Comparison of ENCODE assay signal across 10 cellular contexts in the genomic region with DNA sequence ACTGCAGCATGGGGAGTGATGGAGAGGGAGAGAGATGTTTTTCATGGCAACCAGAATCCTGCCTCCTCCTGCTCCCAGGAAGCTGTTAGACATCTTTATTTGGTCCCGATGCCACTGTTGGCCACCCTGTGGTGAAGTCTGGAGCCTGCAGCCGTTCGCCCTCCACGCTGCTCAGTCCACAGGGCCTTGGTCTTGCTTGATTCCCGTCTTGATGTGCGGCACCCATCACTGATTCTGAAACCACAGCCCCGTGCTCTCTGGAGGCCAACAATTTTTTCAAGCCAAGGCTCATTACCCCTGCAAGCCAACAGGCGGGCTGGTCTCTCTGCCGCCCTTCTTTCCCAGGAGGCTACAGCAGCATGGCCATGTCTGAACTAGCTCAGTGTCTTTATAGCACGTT. TPM values are rescaled to one million over a fixed set of nuclear protein-coding genes. Genes with fewer than 3 reads are reported as not detected.
A peak's percentile ranks its signal among the peaks of the same experiment; 100 is the strongest.
DNase-seq lines count a peak whose midpoint lies in the region; ATAC-seq and TF ChIP-seq lines count a peak whose summit lies in the region.
"Had no signal": no experiment of that assay in that cellular context is flagged by ENCODE, and none has a peak within 500 bp of the region (broad histone marks: within the 10 kb centered on the region; RNA-seq: fewer than 3 reads in every experiment).

No MANE protein-coding gene starts in this region.

- CTCF ChIA-PET in activated B cell treated with CpG ODN at 0.5 μM for 24 hours (lab: Charles Lee), result interaction anchor here (1.4 kb wide), 1 partner anchor 184 kb away, joined by 6 read pairs; no protein-coding TSS in a partner anchor

- H3K27ac Mint-ChIP-seq in activated B cell treated with CpG ODN at 0.5 μM for 24 hours, result peak overlapping the region; percentile 50

- peaks cover 47% of the 10 kb centered on the region for H3K36me3 Mint-ChIP-seq in activated B cell treated with CpG ODN at 0.5 μM for 24 hours (ENCODE audit: low read depth)

- H3K4me1 ChIP-seq in mesenchymal stem cell (ENCODE audit: control insufficient read depth, insufficient read depth, low read depth, low read length), result peaks cover 16% of the 10 kb centered on the region

- no peaks in the 10 kb centered on the region for H3K27me3 ChIP-seq in mesenchymal stem cell (ENCODE audit: control insufficient read depth in 1 of 2, insufficient read depth in 1 of 2, low read length in 2 of 2)

- peaks cover 46 to 57% of the 10 kb centered on the region in 2 experiments for H3K36me3 ChIP-seq in mesenchymal stem cell (ENCODE audit: control insufficient read depth in 1 of 2, insufficient read depth in 2 of 2, low read depth in 1 of 2, low read length in 2 of 2)

- H3K4me3 ChIP-seq in HFF-Myc (replicated peaks; ENCODE audit: low read depth, low read length) (no peak overlapping the region), mesenchymal stem cell (ENCODE audit: insufficient read depth in 1 of 2, low read depth in 1 of 2, low read length in 2 of 2) (no peak overlapping the region)

- no peaks in the 10 kb centered on the region for H3K9me3 Mint-ChIP-seq in activated B cell treated with CpG ODN at 0.5 μM for 24 hours

- H4K8ac ChIP-seq in mesenchymal stem cell (ENCODE audit: low read length), result no peak overlapping the region

- H3K18ac ChIP-seq in mesenchymal stem cell (ENCODE audit: low read depth in 1 of 2, low read length in 2 of 2), result no peak overlapping the region

- peaks cover 9% of the 10 kb centered on the region for H3K79me1 ChIP-seq in mesenchymal stem cell (replicated peaks; ENCODE audit: low read length, poor library complexity, severe bottlenecking)

- intact Hi-C loops in activated B cell treated with CpG ODN at 0.5 μM for 24 hours (cut with micrococcal nuclease), result loop anchor here (1.0 to 5.0 kb wide), 4 partner anchors 21 to 185 kb away; no protein-coding TSS in a partner anchor
- intact Hi-C loops in left cardiac atrium (cut with DNase I), result no loop called here

- no peak overlapping the region for H3K4me3 Mint-ChIP-seq in activated B cell treated with CpG ODN at 0.5 μM for 24 hours

- POLR2A ChIA-PET in activated B cell treated with CpG ODN at 0.5 μM for 24 hours (lab: Charles Lee), result no interaction called here

- no peak overlapping the region for H3K9ac ChIP-seq in mesenchymal stem cell (ENCODE audit: low read length)

- H3K27ac ChIP-seq in mesenchymal stem cell (ENCODE audit: low read length, poor library complexity, severe bottlenecking), result no peak overlapping the region

- no peak overlapping the region for H3K4ac ChIP-seq in mesenchymal stem cell (ENCODE audit: low read depth in 1 of 2, low read length in 2 of 2)

- ATAC-seq in activated B cell treated with CpG ODN at 0.5 μM for 24 hours (ENCODE audit: low read depth) (peak; percentile 86), HG03039 (IDR thresholded peaks at IDR 0.05; ENCODE audit: unreplicated experiment) (no peak), left cardiac atrium (no peak), HG03108 (IDR thresholded peaks at IDR 0.05; ENCODE audit: unreplicated experiment) (no peak)

- no peaks in the 10 kb centered on the region for H3K9me3 ChIP-seq in mesenchymal stem cell (ENCODE audit: control insufficient read depth, low read length)

- H2BK15ac ChIP-seq in mesenchymal stem cell (ENCODE audit: low read depth, poor library complexity, severe bottlenecking), result no peak overlapping the region

- peak; percentile 36 for TF ChIP-seq CTCF in HFF-Myc (IDR thresholded peaks at IDR 0.05; ENCODE audit: low read depth, low read length, missing control alignments)
- TF ChIP-seq CTCF in activated B cell treated with CpG ODN at 0.5 μM for 24 hours (IDR thresholded peaks at IDR 0.05), result no peak

- H3K23ac ChIP-seq in mesenchymal stem cell (ENCODE audit: low read length in 2 of 2), result no peak overlapping the region

- no peak overlapping the region for H4K91ac ChIP-seq in mesenchymal stem cell (ENCODE audit: low read length)

- H2BK120ac ChIP-seq in mesenchymal stem cell (ENCODE audit: low read depth, low read length), result no peak overlapping the region

- WGBS in mesenchymal stem cell, result 94% methylated on average over 10 of the region's 10 CpGs

- no peak overlapping the region for H3K14ac ChIP-seq in mesenchymal stem cell (ENCODE audit: low read length in 2 of 2)

- H3K27me3 Mint-ChIP-seq in activated B cell treated with CpG ODN at 0.5 μM for 24 hours, result no peaks in the 10 kb centered on the region

- no peak overlapping the region for H2BK12ac ChIP-seq in mesenchymal stem cell (ENCODE audit: low read length in 2 of 2)

- DNase-seq in EH (ENCODE audit: low read depth), result peak; percentile 30
- DNase-seq in HFF-Myc (ENCODE audit: extremely low read depth, low read depth), result no peak
- no peak for DNase-seq in activated B cell treated with CpG ODN at 0.5 μM for 24 hours
- peak; percentile 35 for DNase-seq in mesenchymal stem cell
- DNase-seq in NCI-H1694 (lab: John Stamatoyannopoulos, UW), result no peak
- DNase-seq in left cardiac atrium, result no peak
- DNase-seq: amygdala had no signal

- no peak overlapping the region for H2BK5ac ChIP-seq in mesenchymal stem cell (ENCODE audit: low read depth, low read length, poor library complexity, severe bottlenecking)

- peaks cover 4% of the 10 kb centered on the region for H3K4me1 Mint-ChIP-seq in activated B cell treated with CpG ODN at 0.5 μM for 24 hours

- no peak overlapping the region for H3K4me2 ChIP-seq in mesenchymal stem cell (ENCODE audit: low read length, poor library complexity, severe bottlenecking)

- H2AFZ ChIP-seq in mesenchymal stem cell (ENCODE audit: low read depth, low read length), result no peak overlapping the region

- H2AK5ac ChIP-seq in mesenchymal stem cell (ENCODE audit: low read length, severe bottlenecking), result no peak overlapping the region

RNA-seq across cellular contexts. Expression of a gene that starts 24.5 kb away (rescaled TPM):
- not detected in 2 replicates for total RNA-seq in activated B cell treated with CpG ODN at 0.5 μM for 24 hours
- 3.0 TPM for polyA plus RNA-seq in mesenchymal stem cell (2013, experiment 1 of 2)
- polyA plus RNA-seq in mesenchymal stem cell (2013, experiment 2 of 2), result 3.2 TPM
- total RNA-seq in left cardiac atrium, result under 1 TPM in 1 of 2 donors, not detected in 1; 0.18 TPM
- total RNA-seq: T-helper 1 cell treated with Interleukin-12 subunit alpha and Interleukin-12 subunit beta and Interleukin-4 antibody, amounts not matched to agents 30 ng/mL and 1 ng/mL, for 36 hours had no signal

Comparison
In these comparisons a context has a peak if more than half of its experiments do, and no peak if none do; other contexts are left out.
1. DNase-seq: peak in EH (single experiment) and mesenchymal stem cell (single experiment); none in HFF-Myc (single experiment), activated B cell treated with CpG ODN at 0.5 μM for 24 hours (single experiment), NCI-H1694 (single experiment) and left cardiac atrium (single experiment).